ENCODE assay signal across 15 cellular contexts in genomic region chr5:92222449-92222848, GRCh38.
DNase-seq lines count a peak whose midpoint lies in the region; ATAC-seq and TF ChIP-seq lines count a peak whose summit lies in the region.
"Had no signal": no experiment of that assay in that cellular context is flagged by ENCODE, and none has a peak within 500 bp of the region (broad histone marks: within the 10 kb centered on the region; RNA-seq: fewer than 3 reads in every experiment).

No MANE protein-coding gene starts in this region.

- intact Hi-C loops in Calu3 (cut with micrococcal nuclease; ENCODE audit: unreplicated experiment): loop anchor here (2.0 to 5.0 kb wide), 2 partner anchors 294 to 580 kb away; no protein-coding TSS in a partner anchor
- intact Hi-C loops in activated T-helper 2 cell treated with anti-CD3 and anti-CD28 coated beads, Interferon-gamma antibody, Interleukin-2, Interleukin-4, amounts not matched to agents 10 μg/mL and 5 μg/mL and 100 μg/mL, durations not matched to agents 14 hours and 24 hours and 36 hours (cut with micrococcal nuclease): no loop called here

- H2AFZ ChIP-seq in Karpas-422 (ENCODE audit: low read length): no peak overlapping the region

- no peaks in the 10 kb centered on the region for H3K36me3 ChIP-seq in mesendoderm (ENCODE audit: control insufficient read depth, insufficient read depth, low read length)
- H3K36me3 ChIP-seq in Karpas-422 (ENCODE audit: insufficient read depth, low read length): no peaks in the 10 kb centered on the region
- H3K36me3 ChIP-seq: sigmoid colon had no signal

- no peak overlapping the region for H2BK15ac ChIP-seq in mesendoderm (replicated peaks; ENCODE audit: low read depth)

- H3K4me1 ChIP-seq in mesendoderm (ENCODE audit: control insufficient read depth, low read depth, low read length) (no peaks in the 10 kb centered on the region), Karpas-422 (ENCODE audit: low read length) (no peaks in the 10 kb centered on the region)
- H3K4me1 ChIP-seq: sigmoid colon had no signal

- H3K27me3 Mint-ChIP-seq in Calu3 (ENCODE audit: unreplicated experiment) (no peaks in the 10 kb centered on the region), WTC11 (ENCODE audit: low read depth) (no peaks in the 10 kb centered on the region)
- H3K27me3 Mint-ChIP-seq in activated T-helper 2 cell treated with anti-CD3 and anti-CD28 coated beads, Interferon-gamma antibody, Interleukin-2, Interleukin-4, amounts not matched to agents 10 μg/mL and 5 μg/mL and 100 μg/mL, durations not matched to agents 14 hours and 24 hours and 36 hours (ENCODE audit: low read depth): no peaks in the 10 kb centered on the region
- H3K27me3 Mint-ChIP-seq: activated naive CD8-positive, alpha-beta T cell treated with anti-CD3 and anti-CD28 coated beads for 36 hours; CD4-positive, alpha-beta T cell; natural killer cell treated with Interleukin-12 subunit alpha and Interleukin-12 subunit beta and Interleukin-15 and Interleukin-18, amount 100 ng/mL, for 72 hours; stimulated activated memory B cell treated with anti-CD40 and anti-IgM and Interleukin-4, amounts not matched to agents 10 μg/mL and 1 μg/mL and 100 μg/mL, for 72 hours had no signal

- DNase-seq in Calu3 (peak; percentile 11), HT-29 (ENCODE audit: low spot score) (peak; percentile 18), WTC11 (ENCODE audit: low spot score) (peak; percentile 26), mesendoderm (peak; percentile 58), mesenteric fat pad (ENCODE audit: low spot score) (no peak), Karpas-422 (no peak)
- no peak for DNase-seq in activated T-helper 2 cell treated with anti-CD3 and anti-CD28 coated beads, Interferon-gamma antibody, Interleukin-2, Interleukin-4, amounts not matched to agents 10 μg/mL and 5 μg/mL and 100 μg/mL, durations not matched to agents 14 hours and 24 hours and 36 hours (ENCODE audit: low spot score)
- DNase-seq: activated naive CD8-positive, alpha-beta T cell treated with anti-CD3 and anti-CD28 coated beads for 36 hours; activated T-cell treated with anti-CD3 and anti-CD28 coated beads for 4 hours; CD4-positive, alpha-beta T cell; NCI-H2081 treated with DMSO at 0.1 percent for 48 hours; sigmoid colon had no signal

- no peak overlapping the region for H3K56ac ChIP-seq in mesendoderm (ENCODE audit: low read length)

- no peak overlapping the region for H3K4me3 ChIP-seq in mesendoderm (ENCODE audit: low read length)
- H3K4me3 ChIP-seq in Karpas-422 (ENCODE audit: low read length): no peak overlapping the region
- H3K4me3 ChIP-seq: lung, sigmoid colon had no signal

- H3K79me2 ChIP-seq in mesendoderm (ENCODE audit: control insufficient read depth, insufficient read depth, low read length) (no peaks in the 10 kb centered on the region), Karpas-422 (ENCODE audit: low read length) (no peaks in the 10 kb centered on the region)

- CTCF ChIA-PET in Calu3 (lab: Charles Lee) (interaction anchor here (0.5 to 1.5 kb wide), 2 partner anchors 31 to 581 kb away, joined by 4 to 9 read pairs; no protein-coding TSS in a partner anchor), WTC11 (lab: Charles Lee) (interaction anchor here (0.9 to 1.1 kb wide), 2 partner anchors 171 to 580 kb away, joined by 3 to 5 read pairs; no protein-coding TSS in a partner anchor)

- H3K4me1 Mint-ChIP-seq in Calu3 (ENCODE audit: low read depth, unreplicated experiment): no peaks in the 10 kb centered on the region
- no peaks in the 10 kb centered on the region for H3K4me1 Mint-ChIP-seq in WTC11
- no peaks in the 10 kb centered on the region for H3K4me1 Mint-ChIP-seq in activated T-helper 2 cell treated with anti-CD3 and anti-CD28 coated beads, Interferon-gamma antibody, Interleukin-2, Interleukin-4, amounts not matched to agents 10 μg/mL and 5 μg/mL and 100 μg/mL, durations not matched to agents 14 hours and 24 hours and 36 hours (ENCODE audit: low read depth)
- H3K4me1 Mint-ChIP-seq: activated naive CD8-positive, alpha-beta T cell treated with anti-CD3 and anti-CD28 coated beads for 36 hours; stimulated activated memory B cell treated with anti-CD40 and anti-IgM and Interleukin-4, amounts not matched to agents 10 μg/mL and 1 μg/mL and 100 μg/mL, for 72 hours had no signal

- no peaks in the 10 kb centered on the region for H3K36me3 Mint-ChIP-seq in Calu3 (ENCODE audit: insufficient read depth, unreplicated experiment)
- peaks cover 36% of the 10 kb centered on the region for H3K36me3 Mint-ChIP-seq in WTC11
- H3K36me3 Mint-ChIP-seq in activated T-helper 2 cell treated with anti-CD3 and anti-CD28 coated beads, Interferon-gamma antibody, Interleukin-2, Interleukin-4, amounts not matched to agents 10 μg/mL and 5 μg/mL and 100 μg/mL, durations not matched to agents 14 hours and 24 hours and 36 hours (ENCODE audit: low read depth): no peaks in the 10 kb centered on the region
- H3K36me3 Mint-ChIP-seq: activated naive CD8-positive, alpha-beta T cell treated with anti-CD3 and anti-CD28 coated beads for 36 hours; natural killer cell treated with Interleukin-12 subunit alpha and Interleukin-12 subunit beta and Interleukin-15 and Interleukin-18, amount 100 ng/mL, for 72 hours; stimulated activated memory B cell treated with anti-CD40 and anti-IgM and Interleukin-4, amounts not matched to agents 10 μg/mL and 1 μg/mL and 100 μg/mL, for 72 hours had no signal

- TF ChIP-seq CTCF in Calu3 (IDR thresholded peaks at IDR 0.05; ENCODE audit: unreplicated experiment) (no peak), WTC11 (IDR thresholded peaks at IDR 0.05) (no peak)

- H3K23ac ChIP-seq in mesendoderm (ENCODE audit: low read length): no peak overlapping the region

- H3K9me3 ChIP-seq in Karpas-422 (ENCODE audit: low read length): peaks cover 14% of the 10 kb centered on the region
- H3K9me3 ChIP-seq: sigmoid colon had no signal

- H3K9me3 Mint-ChIP-seq in Calu3 (ENCODE audit: low read depth, unreplicated experiment) (peaks cover 10% of the 10 kb centered on the region), WTC11 (peaks cover 70% of the 10 kb centered on the region)
- peaks cover 28% of the 10 kb centered on the region for H3K9me3 Mint-ChIP-seq in activated T-helper 2 cell treated with anti-CD3 and anti-CD28 coated beads, Interferon-gamma antibody, Interleukin-2, Interleukin-4, amounts not matched to agents 10 μg/mL and 5 μg/mL and 100 μg/mL, durations not matched to agents 14 hours and 24 hours and 36 hours

- H3K9ac ChIP-seq in mesendoderm (ENCODE audit: low read length) (no peak overlapping the region), Karpas-422 (ENCODE audit: low read length) (no peak overlapping the region)

- no peak overlapping the region for H3K27ac ChIP-seq in mesendoderm (ENCODE audit: low read depth, low read length)
- no peak overlapping the region for H3K27ac ChIP-seq in Karpas-422 (ENCODE audit: low read length)
- H3K27ac ChIP-seq: sigmoid colon had no signal

- no peak overlapping the region for H2AK5ac ChIP-seq in mesendoderm (ENCODE audit: low read length)

- H3K27me3 ChIP-seq in mesendoderm (ENCODE audit: insufficient read depth, low read length, poor library complexity) (no peaks in the 10 kb centered on the region), Karpas-422 (ENCODE audit: low read length) (no peaks in the 10 kb centered on the region)
- H3K27me3 ChIP-seq: sigmoid colon had no signal

- H4K20me1 ChIP-seq in Karpas-422 (ENCODE audit: insufficient read depth, low read depth, low read length): no peaks in the 10 kb centered on the region

- H3K27ac Mint-ChIP-seq in Calu3 (ENCODE audit: unreplicated experiment) (no peak overlapping the region), WTC11 (no peak overlapping the region)
- H3K27ac Mint-ChIP-seq in activated T-helper 2 cell treated with anti-CD3 and anti-CD28 coated beads, Interferon-gamma antibody, Interleukin-2, Interleukin-4, amounts not matched to agents 10 μg/mL and 5 μg/mL and 100 μg/mL, durations not matched to agents 14 hours and 24 hours and 36 hours: no peak overlapping the region
- H3K27ac Mint-ChIP-seq: activated naive CD8-positive, alpha-beta T cell treated with anti-CD3 and anti-CD28 coated beads for 36 hours; CD4-positive, alpha-beta T cell; natural killer cell treated with Interleukin-12 subunit alpha and Interleukin-12 subunit beta and Interleukin-15 and Interleukin-18, amount 100 ng/mL, for 72 hours; stimulated activated memory B cell treated with anti-CD40 and anti-IgM and Interleukin-4, amounts not matched to agents 10 μg/mL and 1 μg/mL and 100 μg/mL, for 72 hours had no signal

- no peak overlapping the region for H2BK120ac ChIP-seq in mesendoderm (ENCODE audit: low read depth, low read length)

- POLR2A ChIA-PET in WTC11 (lab: Charles Lee): no interaction called here

- H3K79me1 ChIP-seq in mesendoderm (ENCODE audit: low read length): no peaks in the 10 kb centered on the region

- H3K4me3 Mint-ChIP-seq in Calu3 (ENCODE audit: low read depth, unreplicated experiment) (no peak overlapping the region), WTC11 (no peak overlapping the region)
- no peak overlapping the region for H3K4me3 Mint-ChIP-seq in activated T-helper 2 cell treated with anti-CD3 and anti-CD28 coated beads, Interferon-gamma antibody, Interleukin-2, Interleukin-4, amounts not matched to agents 10 μg/mL and 5 μg/mL and 100 μg/mL, durations not matched to agents 14 hours and 24 hours and 36 hours (ENCODE audit: low read depth)
- H3K4me3 Mint-ChIP-seq: activated naive CD8-positive, alpha-beta T cell treated with anti-CD3 and anti-CD28 coated beads for 36 hours; CD4-positive, alpha-beta T cell; natural killer cell treated with Interleukin-12 subunit alpha and Interleukin-12 subunit beta and Interleukin-15 and Interleukin-18, amount 100 ng/mL, for 72 hours; stimulated activated memory B cell treated with anti-CD40 and anti-IgM and Interleukin-4, amounts not matched to agents 10 μg/mL and 1 μg/mL and 100 μg/mL, for 72 hours had no signal

- BruUV-seq in Calu3 (replicated peaks; lab: Mats Ljungman, UMichigan): no TSS peak

- WGBS in mesendoderm (ENCODE audit: extremely low coverage, insufficient coverage, low lambda C conversion rate): no CpG with 5 or more reads among the region's 1 CpG

- H3K18ac ChIP-seq in mesendoderm (ENCODE audit: low read length): no peak overlapping the region

- H3K4me2 ChIP-seq in mesendoderm (ENCODE audit: low read length) (no peak overlapping the region), Karpas-422 (ENCODE audit: low read depth, low read length, poor library complexity, severe bottlenecking) (no peak overlapping the region)

- no peak overlapping the region for H4K8ac ChIP-seq in mesendoderm (ENCODE audit: low read depth, low read length)

- no peak overlapping the region for H4K5ac ChIP-seq in mesendoderm (ENCODE audit: low read length)

- H3K4ac ChIP-seq in mesendoderm (ENCODE audit: low read depth, low read length): no peak overlapping the region

- peak; percentile 90 for ATAC-seq in WTC11
- ATAC-seq: natural killer cell treated with Interleukin-12 subunit alpha and Interleukin-12 subunit beta and Interleukin-15 and Interleukin-18, amount 100 ng/mL, for 72 hours; stimulated activated memory B cell treated with anti-CD40 and anti-IgM and Interleukin-4, amounts not matched to agents 10 μg/mL and 1 μg/mL and 100 μg/mL, for 72 hours had no signal

- no peaks in the 10 kb centered on the region for H3K9me2 ChIP-seq in Karpas-422 (replicated peaks; ENCODE audit: insufficient read depth, low read length)

- H2BK5ac ChIP-seq in mesendoderm (ENCODE audit: low read length): no peak overlapping the region

TF ChIP-seq in WTC11, 78 proteins besides CTCF, POLR2A, EP300 and RAD21 (continues in another document):
- no peak for TF ChIP-seq NR1H2 (CRISPR knock-in tag; IDR thresholded peaks at IDR 0.05)

Comparison
In these comparisons a context has a peak if more than half of its experiments do, and no peak if none do; other contexts are left out.
1. DNase-seq: peak in Calu3 (single experiment), HT-29 (single experiment), WTC11 (single experiment) and mesendoderm (single experiment); none in mesenteric fat pad (single experiment), activated T-helper 2 cell treated with anti-CD3 and anti-CD28 coated beads, Interferon-gamma antibody, Interleukin-2, Interleukin-4, amounts not matched to agents 10 μg/mL and 5 μg/mL and 100 μg/mL, durations not matched to agents 14 hours and 24 hours and 36 hours (single experiment) and Karpas-422 (single experiment).